Comparison of ENCODE assay signal across 19 cellular contexts in genomic region chr3:188936597-188937107, GRCh38.
"Had no signal": no experiment of that assay in that cellular context is flagged by ENCODE, and none has a peak within 500 bp of the region (broad histone marks: within the 10 kb centered on the region; RNA-seq: fewer than 3 reads in every experiment).

No MANE protein-coding gene starts in this region.

- H3K27me3 ChIP-seq: colonic mucosa, esophagus muscularis mucosa, spleen had no signal

- H3K4me3 ChIP-seq: colonic mucosa, esophagus muscularis mucosa, spleen had no signal

- DNase-seq: activated CD4-positive, alpha-beta T cell treated with anti-CD3 and anti-CD28 coated beads for 1 hour; activated CD4-positive, alpha-beta T cell treated with anti-CD3 and anti-CD28 coated beads, Interleukin-2, amount 50 U/mL, for 48 hours; activated naive CD4-positive, alpha-beta T cell; activated naive CD8-positive, alpha-beta T cell treated with anti-CD3 and anti-CD28 coated beads for 36 hours; amniotic stem cell; colonic mucosa; hippocampal formation; occipital lobe; retina; spleen; stimulated activated naive B cell treated with anti-CD40 and anti-IgM and Interleukin-4, amounts not matched to agents 10 μg/mL and 1 μg/mL and 100 μg/mL, for 72 hours had no signal

- H3K4me1 ChIP-seq: colonic mucosa had no signal

- H3K36me3 ChIP-seq: colonic mucosa, esophagus muscularis mucosa, spleen had no signal

- H3K4me3 Mint-ChIP-seq: activated naive CD8-positive, alpha-beta T cell treated with anti-CD3 and anti-CD28 coated beads for 36 hours; activated T-helper 1 cell treated with anti-CD3 and anti-CD28 coated beads, Interleukin-12 subunit alpha, Interleukin-12 subunit beta, Interleukin-2, Interleukin-4 antibody, amounts not matched to agents 30 ng/mL and 10 ng/mL and 1 ng/mL, durations not matched to agents 14 hours and 24 hours and 36 hours; brain; central memory CD8-positive, alpha-beta T cell; stimulated activated naive B cell treated with anti-CD40 and anti-IgM and Interleukin-4, amounts not matched to agents 10 μg/mL and 1 μg/mL and 100 μg/mL, for 72 hours; T-helper 1 cell treated with Interleukin-12 subunit alpha and Interleukin-12 subunit beta and Interleukin-4 antibody, amounts not matched to agents 30 μg/mL and 1 μg/mL, for 36 hours had no signal

- H3K9me3 ChIP-seq: colonic mucosa, esophagus muscularis mucosa, spleen had no signal

- FAIRE-seq: keratinocyte had no signal

- H3K27me3 Mint-ChIP-seq: activated naive CD8-positive, alpha-beta T cell treated with anti-CD3 and anti-CD28 coated beads for 36 hours; brain; central memory CD8-positive, alpha-beta T cell; stimulated activated naive B cell treated with anti-CD40 and anti-IgM and Interleukin-4, amounts not matched to agents 10 μg/mL and 1 μg/mL and 100 μg/mL, for 72 hours had no signal

- H3K4me1 Mint-ChIP-seq: central memory CD8-positive, alpha-beta T cell had no signal

- H3K27ac ChIP-seq: colonic mucosa, esophagus muscularis mucosa, spleen, VCaP had no signal

- H3K27ac Mint-ChIP-seq: activated naive CD8-positive, alpha-beta T cell treated with anti-CD3 and anti-CD28 coated beads for 36 hours; activated T-helper 1 cell treated with anti-CD3 and anti-CD28 coated beads, Interleukin-12 subunit alpha, Interleukin-12 subunit beta, Interleukin-2, Interleukin-4 antibody, amounts not matched to agents 30 ng/mL and 10 ng/mL and 1 ng/mL, durations not matched to agents 14 hours and 24 hours and 36 hours; brain; stimulated activated naive B cell treated with anti-CD40 and anti-IgM and Interleukin-4, amounts not matched to agents 10 μg/mL and 1 μg/mL and 100 μg/mL, for 72 hours; T-helper 1 cell treated with Interleukin-12 subunit alpha and Interleukin-12 subunit beta and Interleukin-4 antibody, amounts not matched to agents 30 μg/mL and 1 μg/mL, for 36 hours had no signal

- H3K36me3 Mint-ChIP-seq: activated naive CD8-positive, alpha-beta T cell treated with anti-CD3 and anti-CD28 coated beads for 36 hours; brain; stimulated activated naive B cell treated with anti-CD40 and anti-IgM and Interleukin-4, amounts not matched to agents 10 μg/mL and 1 μg/mL and 100 μg/mL, for 72 hours had no signal

- H3K9me3 Mint-ChIP-seq: central memory CD8-positive, alpha-beta T cell had no signal

- ATAC-seq: left lobe of liver; stimulated activated naive B cell treated with anti-CD40 and anti-IgM and Interleukin-4, amounts not matched to agents 10 μg/mL and 1 μg/mL and 100 μg/mL, for 72 hours had no signal
